Comparison of ENCODE assay signal across 1 cellular context in genomic region chrX:15493118-15494082, GRCh38.
TF ChIP-seq lines count a peak whose summit lies in the region.

Gene PIR (minus strand): TSS chrX:15493333. CDS start chrX:15491257, 2,076 bp downstream.

TF ChIP-seq in K562, 482 proteins besides CTCF, POLR2A, EP300 and RAD21 (continued from another document and continues in another):
- 0 out of 2 replicates have a peak, but pooled peaks have one; percentile 26 for TF ChIP-seq ETV5 (CRISPR knock-in tag; IDR thresholded peaks at IDR 0.05; ENCODE audit: low read depth)
- peak; percentile 67; the same call in 1 of the 2 replicates for TF ChIP-seq L3MBTL2 (IDR thresholded peaks at IDR 0.05)
- peak; percentile 64 for TF ChIP-seq VEZF1 (CRISPR knock-in tag; IDR thresholded peaks at IDR 0.05)
- no peak for TF ChIP-seq PCBP2 (IDR thresholded peaks at IDR 0.05; ENCODE audit: low read depth, low read length, poor library complexity, severe bottlenecking)
- peak; percentile 56 for TF ChIP-seq BRD9 (IDR thresholded peaks at IDR 0.05; ENCODE audit: low read depth, partially characterized antibody)
- no peak for TF ChIP-seq ZKSCAN8 (CRISPR knock-in tag; IDR thresholded peaks at IDR 0.05)
- TF ChIP-seq ZNF184 (CRISPR knock-in tag; IDR thresholded peaks at IDR 0.05) = no peak
- TF ChIP-seq GTF2E2 (tag; IDR thresholded peaks at IDR 0.05) = no peak
- TF ChIP-seq YBX1 (IDR thresholded peaks at IDR 0.05) = no peak
- no peak for TF ChIP-seq MEF2D (tag; conservative IDR thresholded peaks at IDR 0.05; ENCODE audit: low read depth)
- no peak for TF ChIP-seq FOXK1 (CRISPR knock-in tag; IDR thresholded peaks at IDR 0.05; ENCODE audit: borderline replicate concordance)
- TF ChIP-seq ELK1 (CRISPR knock-in tag; IDR thresholded peaks at IDR 0.05) = no peak
- TF ChIP-seq ZFX (CRISPR knock-in tag; IDR thresholded peaks at IDR 0.05) = peak; percentile 59
- no peak for TF ChIP-seq ARHGAP35 (IDR thresholded peaks at IDR 0.05; ENCODE audit: partially characterized antibody)
- TF ChIP-seq TAF15 (IDR thresholded peaks at IDR 0.05; ENCODE audit: low read depth, low read length) = no peak
- no peak for TF ChIP-seq SAFB (IDR thresholded peaks at IDR 0.05; ENCODE audit: borderline replicate concordance, low read depth, low read length)
- no peak for TF ChIP-seq TARDBP (IDR thresholded peaks at IDR 0.05)
- no peak for TF ChIP-seq SOX6 (IDR thresholded peaks at IDR 0.05)
- no peak for TF ChIP-seq ZNF280A (IDR thresholded peaks at IDR 0.05; ENCODE audit: low read depth, partially characterized antibody)
- 0 out of 2 replicates have a peak, but pooled peaks have one; percentile 34 for TF ChIP-seq ARID1B (IDR thresholded peaks at IDR 0.05)
- no peak for TF ChIP-seq TCFL5 (CRISPR knock-in tag; conservative IDR thresholded peaks at IDR 0.05)
- no peak for TF ChIP-seq ARID2 (IDR thresholded peaks at IDR 0.05)
- no peak for TF ChIP-seq ZNF589 (CRISPR knock-in tag; IDR thresholded peaks at IDR 0.05; ENCODE audit: low read depth)
- TF ChIP-seq SNIP1 (IDR thresholded peaks at IDR 0.05; ENCODE audit: low read depth) = no peak
- TF ChIP-seq ZNF395 (CRISPR knock-in tag; IDR thresholded peaks at IDR 0.05) = no peak
- no peak for TF ChIP-seq BRD4 (IDR thresholded peaks at IDR 0.05)
- no peak for TF ChIP-seq ZNF133 (CRISPR knock-in tag; IDR thresholded peaks at IDR 0.05)
- TF ChIP-seq DPF2 (IDR thresholded peaks at IDR 0.05) = peak; percentile 28; the same call in 1 of the 2 replicates
- peak; percentile 65 for TF ChIP-seq CXXC5 (CRISPR knock-in tag; IDR thresholded peaks at IDR 0.05)
- TF ChIP-seq ZNF324 (CRISPR knock-in tag; IDR thresholded peaks at IDR 0.05) = no peak
- no peak for TF ChIP-seq RBBP5 (IDR thresholded peaks at IDR 0.05; ENCODE audit: borderline replicate concordance, insufficient read depth, low read length, poor library complexity, severe bottlenecking)
- no peak for TF ChIP-seq PRPF4 (IDR thresholded peaks at IDR 0.05; ENCODE audit: insufficient read depth, low read depth, low read length, poor library complexity, severe bottlenecking)
- peak; percentile 33; the same call in 1 of the 2 replicates for TF ChIP-seq GABPB1 (CRISPR knock-in tag; IDR thresholded peaks at IDR 0.05)
- no peak for TF ChIP-seq ZNF512 (tag; IDR thresholded peaks at IDR 0.05)
- peak; percentile 92 for TF ChIP-seq PKNOX1 (IDR thresholded peaks at IDR 0.05)
- TF ChIP-seq CLOCK (CRISPR knock-in tag; IDR thresholded peaks at IDR 0.05; ENCODE audit: borderline replicate concordance) = no peak
- TF ChIP-seq ZNF174 (CRISPR knock-in tag; IDR thresholded peaks at IDR 0.05) = no peak
- TF ChIP-seq ZNF384 (IDR thresholded peaks at IDR 0.05; ENCODE audit: low read depth, low read length) = no peak
- no peak for TF ChIP-seq CREB3 (tag; conservative IDR thresholded peaks at IDR 0.05; ENCODE audit: low read depth)
- TF ChIP-seq SMAD4 (CRISPR knock-in tag; conservative IDR thresholded peaks at IDR 0.05) = peak; percentile 68; the same call in 1 of the 2 replicates
- no peak for TF ChIP-seq SMAD1 (IDR thresholded peaks at IDR 0.05; ENCODE audit: low read depth, low read length, partially characterized antibody)
- no peak for TF ChIP-seq RBM14 (IDR thresholded peaks at IDR 0.05; ENCODE audit: borderline replicate concordance, insufficient read depth, low read depth, low read length)
- TF ChIP-seq GTF2A2 (tag; IDR thresholded peaks at IDR 0.05) = no peak
- no peak for TF ChIP-seq THAP12 (CRISPR knock-in tag; IDR thresholded peaks at IDR 0.05)
- TF ChIP-seq CHD4 (IDR thresholded peaks at IDR 0.05; ENCODE audit: insufficient read depth, insufficient replicate concordance, low read depth, low read length, poor library complexity, severe bottlenecking) = no peak
- TF ChIP-seq TCF3 (CRISPR knock-in tag; IDR thresholded peaks at IDR 0.05) = no peak
- TF ChIP-seq TFAP4 (CRISPR knock-in tag; IDR thresholded peaks at IDR 0.05; ENCODE audit: borderline replicate concordance) = peak; percentile 64; the same call in 1 of the 2 replicates
- TF ChIP-seq RNF219 (CRISPR knock-in tag; IDR thresholded peaks at IDR 0.05) = no peak
- no peak for TF ChIP-seq ZFP36 (IDR thresholded peaks at IDR 0.05; ENCODE audit: low read depth, low read length, partially characterized antibody)
- TF ChIP-seq ZEB2 (IDR thresholded peaks at IDR 0.05) = peak; percentile 64
